9 cellular contexts compared by ENCODE assay signal in genomic region chr16:56950881-56951771, GRCh38. TPM values are rescaled to one million over a fixed set of nuclear protein-coding genes. Genes with fewer than 3 reads are reported as not detected.
A peak's percentile ranks its signal among the peaks of the same experiment; 100 is the strongest.
DNase-seq lines count a peak whose midpoint lies in the region; ATAC-seq, FAIRE-seq and TF ChIP-seq lines count a peak whose summit lies in the region.
"Had no signal": no experiment of that assay in that cellular context is flagged by ENCODE, and none has a peak within 500 bp of the region (broad histone marks: within the 10 kb centered on the region; RNA-seq: fewer than 3 reads in every experiment).

No MANE protein-coding gene starts in this region.

- H3K27ac ChIP-seq in esophagus squamous epithelium (peak overlapping the region in 1 of 4 donors; percentile 6), pancreas (peak overlapping the region in 1 of 4 donors; percentile 12)

- intact Hi-C loops in activated CD8-positive, alpha-beta T cell treated with anti-CD3 and anti-CD28 coated beads for 36 hours (cut with micrococcal nuclease): loop anchor here (1.0 kb wide), 1 partner anchor 84 kb away; no protein-coding TSS in a partner anchor
- intact Hi-C loops in esophagus squamous epithelium (cut with DNase I) (loop anchor here (5.0 kb wide), 1 partner anchor 84 kb away; the partner anchor contains the start of gene SLC12A3), pancreas (cut with DNase I) (loop anchor here in 2 of 3 donors (5.0 kb wide), 1 partner anchor 84 kb away; the partner anchor contains the start of gene SLC12A3 (in 2 of the 2))

- H3K27me3 Mint-ChIP-seq in activated CD8-positive, alpha-beta T cell treated with anti-CD3 and anti-CD28 coated beads for 36 hours: no peaks in the 10 kb centered on the region

- peak; percentile 63 for DNase-seq in A172 (ENCODE audit: low spot score)
- no peak for DNase-seq in GM12864 (ENCODE audit: low read depth)
- peak; percentile 18 for DNase-seq in NCI-H510A (lab: John Stamatoyannopoulos, UW)
- DNase-seq in activated CD8-positive, alpha-beta T cell treated with anti-CD3 and anti-CD28 coated beads for 36 hours: peak; percentile 82
- DNase-seq in esophagus squamous epithelium (lab: John Stamatoyannopoulos, UW): no peak
- DNase-seq in pancreas: peak; percentile 65 to 87 (median 74)
- no peak for DNase-seq in amniotic stem cell (lab: John Stamatoyannopoulos, UW)

- TF ChIP-seq CTCF in GM12864 (IDR thresholded peaks at IDR 0.05; ENCODE audit: low read depth, low read length, missing control alignments): peak; percentile 79
- TF ChIP-seq CTCF in activated CD8-positive, alpha-beta T cell treated with anti-CD3 and anti-CD28 coated beads for 36 hours (IDR thresholded peaks at IDR 0.05): peak; percentile 80
- peak in 5 of 6 experiments; percentile 40 to 57 (median 47) for TF ChIP-seq CTCF in esophagus squamous epithelium (IDR thresholded peaks at IDR 0.05)
- peak in 3 of 4 donors; percentile 38 to 55 (median 38) for TF ChIP-seq CTCF in pancreas (IDR thresholded peaks at IDR 0.05)

- no peak overlapping the region for H3K4me3 Mint-ChIP-seq in activated CD8-positive, alpha-beta T cell treated with anti-CD3 and anti-CD28 coated beads for 36 hours

- H3K36me3 ChIP-seq in esophagus squamous epithelium (peaks cover 0 to 4% (median 4%) of the 10 kb centered on the region in 3 donors), pancreas (no peaks in the 10 kb centered on the region)

- ATAC-seq in HG02642 (IDR thresholded peaks at IDR 0.05; ENCODE audit: poor library complexity, unreplicated experiment): peak; percentile 59
- ATAC-seq in activated CD8-positive, alpha-beta T cell treated with anti-CD3 and anti-CD28 coated beads for 36 hours: peak; percentile 95
- peak; percentile 55 to 84 (median 74) for ATAC-seq in pancreas

- H3K4me1 ChIP-seq in esophagus squamous epithelium: no peaks in the 10 kb centered on the region
- H3K4me1 ChIP-seq in pancreas: peaks cover 0 to 4% (median 0%) of the 10 kb centered on the region in 3 donors

- no peaks in the 10 kb centered on the region for H3K9me3 ChIP-seq in esophagus squamous epithelium
- H3K9me3 ChIP-seq in pancreas: no peaks in the 10 kb centered on the region

- 66 to 79% methylated on average over 10 to 15 of the region's 15 CpGs for WGBS in esophagus squamous epithelium, 2 donors
- WGBS in pancreas, 2 donors: 33 to 36% methylated on average over 15 of the region's 15 CpGs

- no peaks in the 10 kb centered on the region for H3K9me3 Mint-ChIP-seq in activated CD8-positive, alpha-beta T cell treated with anti-CD3 and anti-CD28 coated beads for 36 hours

- POLR2A ChIA-PET in activated CD8-positive, alpha-beta T cell treated with anti-CD3 and anti-CD28 coated beads for 36 hours (lab: Charles Lee): interaction anchor here (0.8 to 2.5 kb wide), 10 partner anchors 10 to 83 kb away, joined by 3 to 12 read pairs (median 6); partner anchors contain the start of genes HERPUD1 and NLRC5

- TF ChIP-seq POLR2A in esophagus squamous epithelium (IDR thresholded peaks at IDR 0.05): no peak

- H3K27me3 ChIP-seq in esophagus squamous epithelium (peaks cover 0 to 63% (median 0%) of the 10 kb centered on the region in 4 donors), pancreas (no peaks in the 10 kb centered on the region)

- H3K36me3 Mint-ChIP-seq in activated CD8-positive, alpha-beta T cell treated with anti-CD3 and anti-CD28 coated beads for 36 hours (ENCODE audit: low read depth): peaks cover 5% of the 10 kb centered on the region

- H3K4me1 Mint-ChIP-seq in activated CD8-positive, alpha-beta T cell treated with anti-CD3 and anti-CD28 coated beads for 36 hours (ENCODE audit: low read depth): peaks cover 19% of the 10 kb centered on the region

- H3K4me3 ChIP-seq in GM12864 (ENCODE audit: low read depth, low read length): no peak overlapping the region
- H3K4me3 ChIP-seq in esophagus squamous epithelium: no peak overlapping the region
- H3K4me3 ChIP-seq in pancreas: no peak overlapping the region

- FAIRE-seq in pancreas (lab: Jason Lieb, UNC): no peak
- FAIRE-seq: islet of Langerhans had no signal

- H3K27ac Mint-ChIP-seq in activated CD8-positive, alpha-beta T cell treated with anti-CD3 and anti-CD28 coated beads for 36 hours: peak overlapping the region; percentile 10

- CTCF ChIA-PET in activated CD8-positive, alpha-beta T cell treated with anti-CD3 and anti-CD28 coated beads for 36 hours (lab: Charles Lee): interaction anchor here (0.8 to 8.0 kb wide), 23 partner anchors 8 to 231 kb away, joined by 3 to 108 read pairs (median 4); partner anchors contain the start of genes CETP, HERPUD1, NLRC5 and SLC12A3

RNA-seq across cellular contexts. Expression of gene CETP, which starts 10.6 kb away (rescaled TPM):
- total RNA-seq in A172 (2014; rRNA removed; shearing (Covaris generic)): not detected in 2 replicates
- total RNA-seq in activated CD8-positive, alpha-beta T cell treated with anti-CD3 and anti-CD28 coated beads for 36 hours: not detected
- total RNA-seq in esophagus squamous epithelium (under 1 TPM in 3 of 4 donors, not detected in 1; 0.19 to 0.32 (median 0.31) TPM), pancreas (under 1 TPM in 5 of 6 donors, not detected in 1; 0.12 to 0.28 (median 0.21) TPM)
- polyA plus RNA-seq in pancreas: 1 to 10 TPM in 1 of 2 donors, under 1 TPM in 1; 0.26 to 1.0 TPM

RNA-seq across cellular contexts. Expression of gene HERPUD1, which starts 19.2 kb away (rescaled TPM):
- total RNA-seq in A172 (2014; rRNA removed; shearing (Covaris generic)): 35.0 and 55.6 TPM in 2 replicates
- 100 to 1,000 TPM; 142 to 150 TPM for total RNA-seq in activated CD8-positive, alpha-beta T cell treated with anti-CD3 and anti-CD28 coated beads for 36 hours
- total RNA-seq in esophagus squamous epithelium (10 to 100 TPM; 40.6 to 81.3 (median 43.9) TPM), pancreas (100 to 1,000 TPM; 165 to 298 (median 238) TPM)
- 100 to 1,000 TPM in 1 of 2 donors, 10 to 100 TPM in 1; 78.2 to 144 TPM for polyA plus RNA-seq in pancreas

RNA-seq across cellular contexts. Expression of gene NLRC5, which starts 38.2 kb away (rescaled TPM):
- total RNA-seq in A172 (2014; rRNA removed; shearing (Covaris generic)): 15.0 and 20.2 TPM in 2 replicates
- total RNA-seq in activated CD8-positive, alpha-beta T cell treated with anti-CD3 and anti-CD28 coated beads for 36 hours: 100 to 1,000 TPM; 135 to 153 TPM
- total RNA-seq in esophagus squamous epithelium: 10 to 100 TPM in 3 of 4 donors, 1 to 10 TPM in 1; 7.7 to 25.2 (median 14.1) TPM
- total RNA-seq in pancreas: 10 to 100 TPM in 2 of 6 donors, 1 to 10 TPM in 4; 4.6 to 18.5 (median 6.0) TPM
- polyA plus RNA-seq in pancreas: 10 to 100 TPM; 20.1 to 26.6 TPM

Comparison
In these comparisons a context has a peak if more than half of its experiments do, and no peak if none do; other contexts are left out.
1. DNase-seq: peak in A172 (single experiment), NCI-H510A (single experiment), activated CD8-positive, alpha-beta T cell treated with anti-CD3 and anti-CD28 coated beads for 36 hours (single experiment) and pancreas (6 of 6); none in GM12864 (single experiment), esophagus squamous epithelium (single experiment) and amniotic stem cell (single experiment).
2. Peak in every context shown above with its lines, with median percentiles within 50 percentile points of each other: CTCF ChIP-seq and ATAC-seq.